In the genomic region with DNA sequence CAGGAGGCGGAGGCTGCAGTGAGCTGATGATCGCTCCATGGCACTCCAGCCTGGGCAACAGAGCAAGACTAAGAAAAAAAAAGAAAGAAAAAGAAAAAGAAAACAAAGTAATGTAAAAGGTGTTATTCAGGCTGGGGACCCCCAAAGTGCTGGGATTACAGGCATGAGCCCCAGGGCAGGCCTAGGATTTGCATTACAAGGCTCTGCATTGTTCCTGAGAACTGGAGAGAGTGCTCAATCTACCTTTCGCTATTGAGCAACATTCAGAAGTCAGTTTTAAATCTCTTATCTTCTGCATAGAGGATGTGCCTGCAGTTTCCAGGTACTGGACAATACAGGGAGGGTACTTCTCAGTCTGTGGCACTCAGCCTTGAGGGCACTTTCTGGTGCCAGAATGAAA, we compare ENCODE assay signal across 3 cellular contexts.
TF ChIP-seq lines count a peak whose summit lies in the region.

No MANE protein-coding gene starts in this region.

TF ChIP-seq in GM23338, 12 proteins besides CTCF, POLR2A, EP300 and RAD21:
- TF ChIP-seq NANOG (IDR thresholded peaks at IDR 0.05; ENCODE audit: borderline replicate concordance) = peak; percentile 35; the same call in 1 of the 2 replicates

TF ChIP-seq in H1, 55 proteins besides CTCF, POLR2A, EP300 and RAD21:
- TF ChIP-seq CEBPB (IDR thresholded peaks at IDR 0.05; ENCODE audit: low read depth, low read length) = peak; percentile 86

TF ChIP-seq in HepG2, 621 proteins besides CTCF, POLR2A, EP300 and RAD21:
- TF ChIP-seq CEBPG (CRISPR knock-in tag; IDR thresholded peaks at IDR 0.05) = 0 out of 2 replicates have a peak, but pooled peaks have one; percentile 12
